ENCODE assay signal across 18 cellular contexts in the genomic region with DNA sequence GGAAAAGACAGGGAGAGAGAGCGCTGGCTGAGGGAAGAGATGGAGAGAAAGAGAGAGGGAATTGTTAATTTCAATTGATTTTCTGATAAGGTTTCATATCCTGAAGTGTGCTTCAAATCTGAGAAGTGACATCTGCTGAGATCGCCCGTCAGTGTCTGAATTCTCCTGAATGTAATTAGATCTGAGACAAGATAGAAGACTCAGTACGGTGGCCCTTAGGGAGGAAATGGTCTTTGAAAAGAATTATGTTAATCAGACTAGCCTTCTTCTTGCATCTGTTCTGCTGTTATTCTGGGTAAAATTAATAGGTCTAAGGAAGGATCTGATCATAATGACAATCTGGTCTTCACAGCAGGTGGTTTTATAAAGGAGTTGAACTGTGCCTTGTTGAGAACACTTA.
DNase-seq lines count a peak whose midpoint lies in the region; ATAC-seq and TF ChIP-seq lines count a peak whose summit lies in the region.
"Had no signal": no experiment of that assay in that cellular context is flagged by ENCODE, and none has a peak within 500 bp of the region (broad histone marks: within the 10 kb centered on the region; RNA-seq: fewer than 3 reads in every experiment).

No MANE protein-coding gene starts in this region.

- no peak overlapping the region for H3K27ac ChIP-seq in GM23338 (ENCODE audit: low read depth)

- DNase-seq in GM23338 (ENCODE audit: low spot score) (peak; percentile 27), NCI-H146 treated with DMSO at 0.1 percent for 48 hours (lab: John Stamatoyannopoulos, UW; ENCODE audit: unreplicated experiment) (peak; percentile 47), NCI-H524 treated with DMSO at 0.1 percent for 48 hours (lab: John Stamatoyannopoulos, UW) (peak; percentile 99), nephron progenitor cell (no peak), islet precursor cell (no peak)
- DNase-seq: activated CD4-positive, alpha-beta T cell treated with anti-CD3 and anti-CD28 coated beads, Interleukin-2, amount 10 ng/mL, durations not matched to agents 7 days and 5 days; activated gamma-delta T cell treated with Interleukin-2 at 50 U/mL for 16 hours; left colon; natural killer cell; stimulated activated CD4-positive, alpha-beta T cell treated with anti-CD3 and anti-CD28 coated beads, Interleukin-2, amount 100 ng/mL, for 24 hours; SW 1271 had no signal

- H3K9me3 Mint-ChIP-seq in GM23338 (no peaks in the 10 kb centered on the region), nephron progenitor cell (peaks cover 16% of the 10 kb centered on the region)
- H3K9me3 Mint-ChIP-seq: activated CD4-positive, alpha-beta T cell treated with anti-CD3 and anti-CD28 coated beads, Interleukin-2, amount 10 ng/mL, durations not matched to agents 7 days and 5 days; stimulated activated naive CD8-positive, alpha-beta T cell treated with anti-CD3 and anti-CD28 coated beads, Interleukin-15, Interleukin-2, amounts not matched to agents 100 ng/mL and 50 ng/mL, for 24 hours; type B pancreatic cell had no signal

- ATAC-seq in GM23338: peak; percentile 50
- ATAC-seq in GM19463 (IDR thresholded peaks at IDR 0.05; ENCODE audit: unreplicated experiment): no peak
- ATAC-seq in GM21447 (IDR thresholded peaks at IDR 0.05; ENCODE audit: unreplicated experiment): no peak
- ATAC-seq: HCT116, HepG2, left colon, natural killer cell had no signal

- peaks cover 5% of the 10 kb centered on the region for H3K27me3 Mint-ChIP-seq in GM23338 (ENCODE audit: insufficient read depth, low read depth, poor library complexity)
- peaks cover 4% of the 10 kb centered on the region for H3K27me3 Mint-ChIP-seq in nephron progenitor cell (ENCODE audit: low read depth, poor library complexity)

- no peaks in the 10 kb centered on the region for H3K27me3 ChIP-seq in GM23338 (ENCODE audit: insufficient read depth)

- peaks cover 4% of the 10 kb centered on the region for H3K9me2 ChIP-seq in GM23338 (ENCODE audit: insufficient read depth)

- H3K4me2 ChIP-seq in GM23338: peak overlapping the region; percentile 15

- H2AFZ ChIP-seq in GM23338: no peak overlapping the region

- H3K4me3 Mint-ChIP-seq in GM23338: peak overlapping the region; percentile 46
- H3K4me3 Mint-ChIP-seq in nephron progenitor cell: peak overlapping the region; percentile 7
- H3K4me3 Mint-ChIP-seq: activated CD4-positive, alpha-beta T cell treated with anti-CD3 and anti-CD28 coated beads, Interleukin-2, amount 10 ng/mL, durations not matched to agents 7 days and 5 days; natural killer cell; stimulated activated naive CD8-positive, alpha-beta T cell treated with anti-CD3 and anti-CD28 coated beads, Interleukin-15, Interleukin-2, amounts not matched to agents 100 ng/mL and 50 ng/mL, for 24 hours; type B pancreatic cell had no signal

- H4K20me1 ChIP-seq in GM23338 (replicated peaks; ENCODE audit: insufficient read depth): no peaks in the 10 kb centered on the region

- H3K4me1 ChIP-seq in GM23338 (ENCODE audit: insufficient read depth): peaks cover 33% of the 10 kb centered on the region

- no peak overlapping the region for H3K27ac Mint-ChIP-seq in GM23338
- H3K27ac Mint-ChIP-seq in nephron progenitor cell: peak overlapping the region; percentile 60
- H3K27ac Mint-ChIP-seq: activated CD4-positive, alpha-beta T cell treated with anti-CD3 and anti-CD28 coated beads, Interleukin-2, amount 10 ng/mL, durations not matched to agents 7 days and 5 days; natural killer cell; progenitor cell of endocrine pancreas; stimulated activated naive CD8-positive, alpha-beta T cell treated with anti-CD3 and anti-CD28 coated beads, Interleukin-15, Interleukin-2, amounts not matched to agents 100 ng/mL and 50 ng/mL, for 24 hours; type B pancreatic cell had no signal

- H3K79me2 ChIP-seq in GM23338 (replicated peaks; ENCODE audit: insufficient read depth): no peaks in the 10 kb centered on the region

- no peaks in the 10 kb centered on the region for H3K36me3 ChIP-seq in GM23338 (ENCODE audit: insufficient read depth)

- H3K4me1 Mint-ChIP-seq in GM23338 (peaks cover 42% of the 10 kb centered on the region), nephron progenitor cell (peaks cover 34% of the 10 kb centered on the region)
- H3K4me1 Mint-ChIP-seq: natural killer cell had no signal

- no peak for TF ChIP-seq CTCF in GM23338 (conservative IDR thresholded peaks at IDR 0.05; ENCODE audit: low read depth in 2 of 2)
- TF ChIP-seq CTCF in nephron progenitor cell (IDR thresholded peaks at IDR 0.05): no peak

- H3K4me3 ChIP-seq in GM23338: peak overlapping the region; percentile 14

- H3K36me3 Mint-ChIP-seq in GM23338 (ENCODE audit: low read depth) (no peaks in the 10 kb centered on the region), nephron progenitor cell (ENCODE audit: low read depth) (no peaks in the 10 kb centered on the region)
- H3K36me3 Mint-ChIP-seq: natural killer cell, type B pancreatic cell had no signal

- H3F3A ChIP-seq in GM23338 (replicated peaks; ENCODE audit: low read depth): no peaks in the 10 kb centered on the region

TF ChIP-seq in GM23338, 12 proteins besides CTCF, POLR2A, EP300 and RAD21 (continues in another document):
- TF ChIP-seq CREB1 (CRISPR knock-in tag; IDR thresholded peaks at IDR 0.05; ENCODE audit: low read depth): no peak
- TF ChIP-seq EZH2phosphoT487 (IDR thresholded peaks at IDR 0.05; ENCODE audit: unreplicated experiment): no peak
- no peak for TF ChIP-seq POLR2AphosphoS5 (IDR thresholded peaks at IDR 0.05; ENCODE audit: low read depth)
- TF ChIP-seq NANOG (IDR thresholded peaks at IDR 0.05; ENCODE audit: borderline replicate concordance): no peak
- TF ChIP-seq, protein P1, sequence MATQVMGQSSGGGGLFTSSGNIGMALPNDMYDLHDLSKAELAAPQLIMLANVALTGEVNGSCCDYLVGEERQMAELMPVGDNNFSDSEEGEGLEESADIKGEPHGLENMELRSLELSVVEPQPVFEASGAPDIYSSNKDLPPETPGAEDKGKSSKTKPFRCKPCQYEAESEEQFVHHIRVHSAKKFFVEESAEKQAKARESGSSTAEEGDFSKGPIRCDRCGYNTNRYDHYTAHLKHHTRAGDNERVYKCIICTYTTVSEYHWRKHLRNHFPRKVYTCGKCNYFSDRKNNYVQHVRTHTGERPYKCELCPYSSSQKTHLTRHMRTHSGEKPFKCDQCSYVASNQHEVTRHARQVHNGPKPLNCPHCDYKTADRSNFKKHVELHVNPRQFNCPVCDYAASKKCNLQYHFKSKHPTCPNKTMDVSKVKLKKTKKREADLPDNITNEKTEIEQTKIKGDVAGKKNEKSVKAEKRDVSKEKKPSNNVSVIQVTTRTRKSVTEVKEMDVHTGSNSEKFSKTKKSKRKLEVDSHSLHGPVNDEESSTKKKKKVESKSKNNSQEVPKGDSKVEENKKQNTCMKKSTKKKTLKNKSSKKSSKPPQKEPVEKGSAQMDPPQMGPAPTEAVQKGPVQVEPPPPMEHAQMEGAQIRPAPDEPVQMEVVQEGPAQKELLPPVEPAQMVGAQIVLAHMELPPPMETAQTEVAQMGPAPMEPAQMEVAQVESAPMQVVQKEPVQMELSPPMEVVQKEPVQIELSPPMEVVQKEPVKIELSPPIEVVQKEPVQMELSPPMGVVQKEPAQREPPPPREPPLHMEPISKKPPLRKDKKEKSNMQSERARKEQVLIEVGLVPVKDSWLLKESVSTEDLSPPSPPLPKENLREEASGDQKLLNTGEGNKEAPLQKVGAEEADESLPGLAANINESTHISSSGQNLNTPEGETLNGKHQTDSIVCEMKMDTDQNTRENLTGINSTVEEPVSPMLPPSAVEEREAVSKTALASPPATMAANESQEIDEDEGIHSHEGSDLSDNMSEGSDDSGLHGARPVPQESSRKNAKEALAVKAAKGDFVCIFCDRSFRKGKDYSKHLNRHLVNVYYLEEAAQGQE (IDR thresholded peaks at IDR 0.05; ENCODE audit: unreplicated experiment): no peak
- TF ChIP-seq ZNF114 (CRISPR knock-in tag; IDR thresholded peaks at IDR 0.05): no peak
- TF ChIP-seq EZH2 (IDR thresholded peaks at IDR 0.05; ENCODE audit: low read depth, unreplicated experiment): no peak
- no peak for TF ChIP-seq ZNF331 (CRISPR knock-in tag; IDR thresholded peaks at IDR 0.05; ENCODE audit: low read depth)
- no peak for TF ChIP-seq JUNB (IDR thresholded peaks at IDR 0.05; ENCODE audit: unreplicated experiment)
- TF ChIP-seq, protein P2, sequence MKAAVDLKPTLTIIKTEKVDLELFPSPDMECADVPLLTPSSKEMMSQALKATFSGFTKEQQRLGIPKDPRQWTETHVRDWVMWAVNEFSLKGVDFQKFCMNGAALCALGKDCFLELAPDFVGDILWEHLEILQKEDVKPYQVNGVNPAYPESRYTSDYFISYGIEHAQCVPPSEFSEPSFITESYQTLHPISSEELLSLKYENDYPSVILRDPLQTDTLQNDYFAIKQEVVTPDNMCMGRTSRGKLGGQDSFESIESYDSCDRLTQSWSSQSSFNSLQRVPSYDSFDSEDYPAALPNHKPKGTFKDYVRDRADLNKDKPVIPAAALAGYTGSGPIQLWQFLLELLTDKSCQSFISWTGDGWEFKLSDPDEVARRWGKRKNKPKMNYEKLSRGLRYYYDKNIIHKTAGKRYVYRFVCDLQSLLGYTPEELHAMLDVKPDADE (IDR thresholded peaks at IDR 0.05): no peak
- TF ChIP-seq STAT1 (IDR thresholded peaks at IDR 0.05; ENCODE audit: unreplicated experiment): no peak

Comparison
In these comparisons a context has a peak if more than half of its experiments do, and no peak if none do; other contexts are left out.
1. DNase-seq: peak in GM23338 (single experiment), NCI-H146 treated with DMSO at 0.1 percent for 48 hours (single experiment) and NCI-H524 treated with DMSO at 0.1 percent for 48 hours (single experiment); none in nephron progenitor cell (single experiment) and islet precursor cell (single experiment).